ENCODE assay signal across 20 cellular contexts in genomic region chr13:109809216-109809890, GRCh38.
"Had no signal": no experiment of that assay in that cellular context is flagged by ENCODE, and none has a peak within 500 bp of the region (broad histone marks: within the 10 kb centered on the region; RNA-seq: fewer than 3 reads in every experiment).

No MANE protein-coding gene starts in this region.

- H3K27ac ChIP-seq: breast epithelium, dorsolateral prefrontal cortex, gastroesophageal sphincter, neutrophil, pancreas, skin epidermis, tibial artery had no signal

- H3K36me3 ChIP-seq: breast epithelium, gastroesophageal sphincter, neutrophil, pancreas, tibial artery had no signal

- H3K4me3 ChIP-seq: breast epithelium, dorsolateral prefrontal cortex, gastroesophageal sphincter, pancreas, skin epidermis, tibial artery had no signal

- ATAC-seq: effector memory CD8-positive, alpha-beta T cell; esophagus mucosa; gastroesophageal sphincter; pancreas; right cardiac atrium had no signal

- H3K9me3 ChIP-seq: breast epithelium, gastroesophageal sphincter, neutrophil, pancreas, tibial artery had no signal

- H3K4me1 ChIP-seq: breast epithelium, gastroesophageal sphincter, pancreas, tibial artery had no signal

- DNase-seq: activated CD4-positive, alpha-beta T cell treated with anti-CD3 and anti-CD28 coated beads for 1 hour; activated naive CD4-positive, alpha-beta T cell treated with anti-CD3 and anti-CD28 coated beads for 36 hours; activated naive CD8-positive, alpha-beta T cell treated with anti-CD3 and anti-CD28 coated beads, Interleukin-2, amount 10 ng/mL, durations not matched to agents 7 days and 5 days; activated T-cell treated with anti-CD3 and anti-CD28 coated beads, Interleukin-2, amount 50 U/mL, for 48 hours; amniotic stem cell; dorsolateral prefrontal cortex; effector memory CD8-positive, alpha-beta T cell; head of caudate nucleus; hypothalamus; midbrain; pancreas; right cardiac atrium; stimulated activated CD4-positive, alpha-beta T cell treated with anti-CD3 and anti-CD28 coated beads, Interleukin-1b, Interleukin-23, amount 100 ng/mL, for 48 hours; substantia nigra; tibial artery had no signal

- H3K27me3 ChIP-seq: breast epithelium, gastroesophageal sphincter, pancreas had no signal
